In genomic region chr9:105658351-105658750, GRCh38 we compare ENCODE assay signal across 23 cellular contexts.
A peak's percentile ranks its signal among the peaks of the same experiment; 100 is the strongest.
DNase-seq lines count a peak whose midpoint lies in the region; ATAC-seq, FAIRE-seq and TF ChIP-seq lines count a peak whose summit lies in the region.
"Had no signal": no experiment of that assay in that cellular context is flagged by ENCODE, and none has a peak within 500 bp of the region (broad histone marks: within the 10 kb centered on the region; RNA-seq: fewer than 3 reads in every experiment).

No MANE protein-coding gene starts in this region.

- no peak overlapping the region for H3K27ac Mint-ChIP-seq in nephron
- peak overlapping the region; percentile 43 for H3K27ac Mint-ChIP-seq in stimulated activated memory B cell treated with anti-CD40 and anti-IgM and Interleukin-4, amounts not matched to agents 10 μg/mL and 1 μg/mL and 100 μg/mL, for 72 hours

- peak overlapping the region; percentile 4 to 78 (median 31) for H3K4me3 Mint-ChIP-seq in nephron
- no peak overlapping the region for H3K4me3 Mint-ChIP-seq in stimulated activated memory B cell treated with anti-CD40 and anti-IgM and Interleukin-4, amounts not matched to agents 10 μg/mL and 1 μg/mL and 100 μg/mL, for 72 hours

- no peak for ATAC-seq in stimulated activated memory B cell treated with anti-CD40 and anti-IgM and Interleukin-4, amounts not matched to agents 10 μg/mL and 1 μg/mL and 100 μg/mL, for 72 hours
- no peak for ATAC-seq in stimulated activated naive CD8-positive, alpha-beta T cell treated with anti-CD3 and anti-CD28 coated beads, Interleukin-15, Interleukin-2, amounts not matched to agents 100 U/mL and 50 U/mL, for 24 hours
- ATAC-seq: K562, PC-3 had no signal

- DNase-seq in HEK293T (ENCODE audit: extremely low spot score): peak; percentile 33
- DNase-seq in NCI-H345 (lab: John Stamatoyannopoulos, UW): peak; percentile 74
- no peak for DNase-seq in stimulated activated naive CD8-positive, alpha-beta T cell treated with anti-CD3 and anti-CD28 coated beads, Interleukin-15, Interleukin-2, amounts not matched to agents 100 U/mL and 50 U/mL, for 24 hours
- no peak for DNase-seq in urothelium cell line (ENCODE audit: low spot score)
- no peak for DNase-seq in NCI-H1092 (lab: John Stamatoyannopoulos, UW)
- DNase-seq: DMS153; DND-41; HCEC 1CT; MV-4-11; NCI-H2029; NCI-H2171; NCI-H226; NCI-H524; NCI-H748 treated with DMSO at 0.1 percent for 48 hours; NK-92 treated with Interleukin-12 subunit alpha and Interleukin-12 subunit beta, amount 100 ng/mL, for 24 hours; PC-3; SK-N-SH had no signal

- H3K9me3 Mint-ChIP-seq in nephron: no peaks in the 10 kb centered on the region
- no peaks in the 10 kb centered on the region for H3K9me3 Mint-ChIP-seq in stimulated activated memory B cell treated with anti-CD40 and anti-IgM and Interleukin-4, amounts not matched to agents 10 μg/mL and 1 μg/mL and 100 μg/mL, for 72 hours

- FAIRE-seq in urothelium cell line (lab: Jason Lieb, UNC): no peak
- FAIRE-seq: GM12892, H1, HTR-8/SVneo, K562 had no signal

- POLR2A ChIA-PET in HEK293T (lab: Yijun Ruan, JAX): interaction anchor here (1.0 kb wide), 1 partner anchor 37 kb away, joined by 3 read pairs; no protein-coding TSS in a partner anchor

- H3K4me1 Mint-ChIP-seq in nephron: peaks cover 16% of the 10 kb centered on the region
- peaks cover 35% of the 10 kb centered on the region for H3K4me1 Mint-ChIP-seq in stimulated activated memory B cell treated with anti-CD40 and anti-IgM and Interleukin-4, amounts not matched to agents 10 μg/mL and 1 μg/mL and 100 μg/mL, for 72 hours

- no peak for TF ChIP-seq CTCF in nephron (IDR thresholded peaks at IDR 0.05; ENCODE audit: unreplicated experiment in 3 of 3)

- CTCF ChIA-PET in HEK293T (lab: Yijun Ruan, JAX): no interaction called here

- peaks cover 49% of the 10 kb centered on the region for H3K27me3 Mint-ChIP-seq in nephron (ENCODE audit: low read depth)
- no peaks in the 10 kb centered on the region for H3K27me3 Mint-ChIP-seq in stimulated activated memory B cell treated with anti-CD40 and anti-IgM and Interleukin-4, amounts not matched to agents 10 μg/mL and 1 μg/mL and 100 μg/mL, for 72 hours

- no peaks in the 10 kb centered on the region for H3K36me3 Mint-ChIP-seq in nephron (ENCODE audit: low read depth)
- H3K36me3 Mint-ChIP-seq in stimulated activated memory B cell treated with anti-CD40 and anti-IgM and Interleukin-4, amounts not matched to agents 10 μg/mL and 1 μg/mL and 100 μg/mL, for 72 hours: no peaks in the 10 kb centered on the region

TF ChIP-seq in HEK293T, 16 proteins besides CTCF, POLR2A, EP300 and RAD21:
- TF ChIP-seq SUZ12 (IDR thresholded peaks at IDR 0.05): no peak
- TF ChIP-seq FOXK2 (IDR thresholded peaks at IDR 0.05): no peak
- TF ChIP-seq, protein P1, sequence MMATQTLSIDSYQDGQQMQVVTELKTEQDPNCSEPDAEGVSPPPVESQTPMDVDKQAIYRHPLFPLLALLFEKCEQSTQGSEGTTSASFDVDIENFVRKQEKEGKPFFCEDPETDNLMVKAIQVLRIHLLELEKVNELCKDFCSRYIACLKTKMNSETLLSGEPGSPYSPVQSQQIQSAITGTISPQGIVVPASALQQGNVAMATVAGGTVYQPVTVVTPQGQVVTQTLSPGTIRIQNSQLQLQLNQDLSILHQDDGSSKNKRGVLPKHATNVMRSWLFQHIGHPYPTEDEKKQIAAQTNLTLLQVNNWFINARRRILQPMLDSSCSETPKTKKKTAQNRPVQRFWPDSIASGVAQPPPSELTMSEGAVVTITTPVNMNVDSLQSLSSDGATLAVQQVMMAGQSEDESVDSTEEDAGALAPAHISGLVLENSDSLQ (IDR thresholded peaks at IDR 0.05): peak; percentile 87
- no peak for TF ChIP-seq BHLHE40 (IDR thresholded peaks at IDR 0.05; ENCODE audit: borderline replicate concordance)
- no peak for TF ChIP-seq HDGF (IDR thresholded peaks at IDR 0.05; ENCODE audit: borderline replicate concordance)

Comparison
In these comparisons a context has a peak if more than half of its experiments do, and no peak if none do; other contexts are left out.
1. DNase-seq: peak in HEK293T (single experiment) and NCI-H345 (single experiment); none in stimulated activated naive CD8-positive, alpha-beta T cell treated with anti-CD3 and anti-CD28 coated beads, Interleukin-15, Interleukin-2, amounts not matched to agents 100 U/mL and 50 U/mL, for 24 hours (single experiment), urothelium cell line (single experiment) and NCI-H1092 (single experiment).